ENCODE assay signal across 24 cellular contexts in genomic region chr3:25472153-25472552, GRCh38. TPM values are rescaled to one million over a fixed set of nuclear protein-coding genes. Genes with fewer than 3 reads are reported as not detected.
DNase-seq lines count a peak whose midpoint lies in the region; ATAC-seq and TF ChIP-seq lines count a peak whose summit lies in the region.
"Had no signal": no experiment of that assay in that cellular context is flagged by ENCODE, and none has a peak within 500 bp of the region (broad histone marks: within the 10 kb centered on the region; RNA-seq: fewer than 3 reads in every experiment).

No MANE protein-coding gene starts in this region.

- TF ChIP-seq CTCF in natural killer cell (IDR thresholded peaks at IDR 0.05) (no peak), chondrocyte (IDR thresholded peaks at IDR 0.05) (no peak), osteoblast (IDR thresholded peaks at IDR 0.05; ENCODE audit: extremely low read depth, low read depth, low read length) (no peak), BE2C (IDR thresholded peaks at IDR 0.05; ENCODE audit: low read depth, low read length) (no peak)

- H3K27ac Mint-ChIP-seq in natural killer cell (peak overlapping the region in 1 of 2 donors; percentile 63), chondrocyte (ENCODE audit: unreplicated experiment) (peak overlapping the region; percentile 81)
- H3K27ac Mint-ChIP-seq in natural killer cell treated with Interleukin-12 subunit alpha and Interleukin-12 subunit beta and Interleukin-15 and Interleukin-18, amount 100 ng/mL, for 72 hours = peak overlapping the region in 1 of 2 donors; percentile 15
- H3K27ac Mint-ChIP-seq: activated T-helper 17 cell treated with anti-CD3 and anti-CD28 coated beads, Interleukin-2, amount 50 U/mL, for 72 hours; CD8-positive, alpha-beta memory T cell; memory B cell; neural progenitor cell; stimulated activated memory B cell treated with anti-CD40 and anti-IgM and Interleukin-4, amounts not matched to agents 10 μg/mL and 1 μg/mL and 100 μg/mL, for 72 hours had no signal

- H3K4me1 Mint-ChIP-seq in natural killer cell (peaks cover 13 to 18% of the 10 kb centered on the region in 2 donors), chondrocyte (ENCODE audit: low read depth) (peaks cover 84% of the 10 kb centered on the region)
- H3K4me1 Mint-ChIP-seq in natural killer cell treated with Interleukin-12 subunit alpha and Interleukin-12 subunit beta and Interleukin-15 and Interleukin-18, amount 100 ng/mL, for 72 hours (ENCODE audit: low read depth in 2 of 2) = peaks cover 12 to 13% of the 10 kb centered on the region in 2 donors
- H3K4me1 Mint-ChIP-seq: activated T-helper 17 cell treated with anti-CD3 and anti-CD28 coated beads, Interleukin-2, amount 50 U/mL, for 72 hours; memory B cell had no signal

- H3K4me1 ChIP-seq in osteoblast (ENCODE audit: insufficient read depth, low read length) (peaks cover 60% of the 10 kb centered on the region), BE2C (no peaks in the 10 kb centered on the region)

- no peaks in the 10 kb centered on the region for H3K36me3 Mint-ChIP-seq in natural killer cell
- no peaks in the 10 kb centered on the region for H3K36me3 Mint-ChIP-seq in natural killer cell treated with Interleukin-12 subunit alpha and Interleukin-12 subunit beta and Interleukin-15 and Interleukin-18, amount 100 ng/mL, for 72 hours
- no peaks in the 10 kb centered on the region for H3K36me3 Mint-ChIP-seq in chondrocyte (ENCODE audit: low read depth)
- H3K36me3 Mint-ChIP-seq: CD8-positive, alpha-beta memory T cell; memory B cell; neural progenitor cell; stimulated activated memory B cell treated with anti-CD40 and anti-IgM and Interleukin-4, amounts not matched to agents 10 μg/mL and 1 μg/mL and 100 μg/mL, for 72 hours; type B pancreatic cell had no signal

- H3K27ac ChIP-seq in osteoblast (ENCODE audit: low read depth, low read length) = peak overlapping the region; percentile 59
- H3K27ac ChIP-seq: neural progenitor cell had no signal

- H3K36me3 ChIP-seq in osteoblast (ENCODE audit: insufficient read depth, low read length) (no peaks in the 10 kb centered on the region), BE2C (no peaks in the 10 kb centered on the region)
- H3K36me3 ChIP-seq: cardiac muscle cell, esophagus squamous epithelium, MG63, neural progenitor cell had no signal

- H3K9me3 Mint-ChIP-seq in natural killer cell (no peaks in the 10 kb centered on the region), chondrocyte (ENCODE audit: low read depth) (no peaks in the 10 kb centered on the region)
- no peaks in the 10 kb centered on the region for H3K9me3 Mint-ChIP-seq in natural killer cell treated with Interleukin-12 subunit alpha and Interleukin-12 subunit beta and Interleukin-15 and Interleukin-18, amount 100 ng/mL, for 72 hours
- H3K9me3 Mint-ChIP-seq: activated T-helper 17 cell treated with anti-CD3 and anti-CD28 coated beads, Interleukin-2, amount 50 U/mL, for 72 hours; memory B cell; neural progenitor cell; stimulated activated memory B cell treated with anti-CD40 and anti-IgM and Interleukin-4, amounts not matched to agents 10 μg/mL and 1 μg/mL and 100 μg/mL, for 72 hours; type B pancreatic cell had no signal

- H3K4me3 Mint-ChIP-seq in natural killer cell = peak overlapping the region; percentile 76
- no peak overlapping the region for H3K4me3 Mint-ChIP-seq in natural killer cell treated with Interleukin-12 subunit alpha and Interleukin-12 subunit beta and Interleukin-15 and Interleukin-18, amount 100 ng/mL, for 72 hours
- no peak overlapping the region for H3K4me3 Mint-ChIP-seq in chondrocyte (ENCODE audit: unreplicated experiment)
- H3K4me3 Mint-ChIP-seq: activated T-helper 17 cell treated with anti-CD3 and anti-CD28 coated beads, Interleukin-2, amount 50 U/mL, for 72 hours; memory B cell; neural progenitor cell; stimulated activated memory B cell treated with anti-CD40 and anti-IgM and Interleukin-4, amounts not matched to agents 10 μg/mL and 1 μg/mL and 100 μg/mL, for 72 hours had no signal

- no peak overlapping the region for H2AFZ ChIP-seq in osteoblast (ENCODE audit: low read length)
- H2AFZ ChIP-seq: neural progenitor cell had no signal

- no peaks in the 10 kb centered on the region for H3K9me3 ChIP-seq in osteoblast (ENCODE audit: low read depth, low read length)
- no peaks in the 10 kb centered on the region for H3K9me3 ChIP-seq in BE2C
- H3K9me3 ChIP-seq: esophagus squamous epithelium, MG63 had no signal

- no peaks in the 10 kb centered on the region for H4K20me1 ChIP-seq in osteoblast (ENCODE audit: insufficient read depth, low read length)

- H3K27me3 Mint-ChIP-seq in natural killer cell (ENCODE audit: low read depth in 2 of 2) (no peaks in the 10 kb centered on the region), chondrocyte (ENCODE audit: low read depth) (no peaks in the 10 kb centered on the region)
- no peaks in the 10 kb centered on the region for H3K27me3 Mint-ChIP-seq in natural killer cell treated with Interleukin-12 subunit alpha and Interleukin-12 subunit beta and Interleukin-15 and Interleukin-18, amount 100 ng/mL, for 72 hours
- H3K27me3 Mint-ChIP-seq: CD8-positive, alpha-beta memory T cell; memory B cell; stimulated activated memory B cell treated with anti-CD40 and anti-IgM and Interleukin-4, amounts not matched to agents 10 μg/mL and 1 μg/mL and 100 μg/mL, for 72 hours; type B pancreatic cell had no signal

- ATAC-seq in natural killer cell = no peak
- ATAC-seq in natural killer cell treated with Interleukin-12 subunit alpha and Interleukin-12 subunit beta and Interleukin-15 and Interleukin-18, amount 100 ng/mL, for 72 hours = no peak
- no peak for ATAC-seq in GM19328 (IDR thresholded peaks at IDR 0.05; ENCODE audit: unreplicated experiment)
- ATAC-seq: activated CD4-positive, CD25-positive, alpha-beta regulatory T cell treated with anti-CD3 and anti-CD28 coated beads, Interleukin-2, amount 50 U/mL, for 24 hours; activated T-helper 17 cell treated with anti-CD3 and anti-CD28 coated beads, Interleukin-2, amount 50 U/mL, for 72 hours; stimulated activated memory B cell treated with anti-CD40 and anti-IgM and Interleukin-4, amounts not matched to agents 10 μg/mL and 1 μg/mL and 100 μg/mL, for 72 hours had no signal

- H3K79me2 ChIP-seq in osteoblast (ENCODE audit: insufficient read depth, low read length) = peaks cover 5% of the 10 kb centered on the region

- no peaks in the 10 kb centered on the region for H3K27me3 ChIP-seq in osteoblast (ENCODE audit: insufficient read depth, low read length)
- no peaks in the 10 kb centered on the region for H3K27me3 ChIP-seq in BE2C
- H3K27me3 ChIP-seq: cardiac muscle cell, esophagus squamous epithelium, MG63, neural progenitor cell had no signal

- intact Hi-C loops in natural killer cell (cut with micrococcal nuclease) = no loop called here

- no peak overlapping the region for H3K4me2 ChIP-seq in osteoblast (ENCODE audit: insufficient read depth, low read length)
- H3K4me2 ChIP-seq: neural progenitor cell had no signal

- no peak overlapping the region for H3K4me3 ChIP-seq in osteoblast (ENCODE audit: insufficient read depth, low read length)
- no peak overlapping the region for H3K4me3 ChIP-seq in BE2C (ENCODE audit: low read depth, low read length)
- H3K4me3 ChIP-seq: cardiac muscle cell, MG63, neural progenitor cell had no signal

- no peak for DNase-seq in natural killer cell
- no peak for DNase-seq in natural killer cell treated with Interleukin-12 subunit alpha and Interleukin-12 subunit beta and Interleukin-15 and Interleukin-18, amount 100 ng/mL, for 72 hours (ENCODE audit: low spot score)
- DNase-seq in chondrocyte (ENCODE audit: low spot score) = no peak
- no peak for DNase-seq in osteoblast (ENCODE audit: insufficient read length, low spot score, missing footprints)
- no peak for DNase-seq in amygdala (lab: John Stamatoyannopoulos, UW)
- DNase-seq in BE2C = no peak
- no peak for DNase-seq in AG08395 (ENCODE audit: low spot score)
- DNase-seq: CD8-positive, alpha-beta memory T cell; DMS79; effector CD8-positive, alpha-beta T cell; esophagus squamous epithelium; MG63; NCI-H1694 treated with DMSO at 0.1 percent for 48 hours; NCI-H446; SHP77 treated with DMSO at 0.1 percent for 48 hours; stimulated activated CD4-positive, alpha-beta T cell treated with anti-CD3 and anti-CD28 coated beads, Interleukin-15, amount 100 ng/mL, for 24 hours had no signal

RNA-seq across cellular contexts. Expression of gene RARB, which starts 44.1 kb away (rescaled TPM):
- total RNA-seq in natural killer cell = not detected
- not detected for total RNA-seq in natural killer cell treated with Interleukin-12 subunit alpha and Interleukin-12 subunit beta and Interleukin-15 and Interleukin-18, amount 100 ng/mL, for 72 hours
- 5.9 to 10.7 TPM (median 7.6 TPM) in 3 replicates for total RNA-seq in chondrocyte
- total RNA-seq in osteoblast = 4.1 and 7.6 TPM in 2 replicates
- not detected for polyA plus RNA-seq in BE2C (2012; ENCODE audit: insufficient read depth, insufficient read length, low read depth)
- total RNA-seq: activated T-helper 17 cell treated with anti-CD3 and anti-CD28 coated beads, Interleukin-2, amount 50 U/mL, for 72 hours; CD8-positive, alpha-beta memory T cell had no signal
- polyA plus RNA-seq: CD8-positive, alpha-beta memory T cell had no signal
